Comparison of ENCODE assay signal across 2 cellular contexts in the genomic region with DNA sequence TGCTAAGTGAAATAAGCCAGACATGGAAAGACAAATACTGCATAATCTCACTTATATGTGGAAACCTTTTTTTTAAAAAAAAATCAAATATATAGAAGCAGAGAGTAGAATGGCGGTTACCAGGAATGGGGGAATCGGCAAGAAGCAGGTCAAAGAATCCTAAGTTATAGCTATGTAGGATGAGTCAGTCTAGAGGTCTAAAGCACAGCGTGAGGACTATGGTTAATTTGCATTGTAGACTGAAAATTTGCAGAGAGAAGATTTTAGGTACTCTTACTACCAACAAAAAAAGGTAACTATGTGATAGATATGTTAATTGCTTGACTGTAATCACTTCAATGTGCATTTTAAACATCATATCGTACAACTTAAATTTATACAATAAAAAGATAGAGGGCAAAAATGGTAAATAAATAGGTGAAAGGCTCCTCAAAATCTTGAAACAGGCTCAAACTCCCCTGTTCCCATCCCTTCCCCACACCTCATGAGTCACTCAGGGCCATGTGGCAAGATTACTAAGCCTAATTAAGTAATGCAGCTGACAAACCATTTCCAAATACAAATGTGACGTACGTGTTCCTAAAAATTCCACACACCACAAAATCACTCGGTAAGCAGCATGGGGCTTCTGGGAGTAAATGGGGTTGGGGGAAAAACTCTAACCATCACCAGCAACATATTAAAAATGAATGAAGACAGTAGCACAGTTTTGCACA.
TF ChIP-seq lines count a peak whose summit lies in the region.

No MANE protein-coding gene starts in this region.

TF ChIP-seq in IMR-90, 13 proteins besides CTCF, POLR2A, EP300 and RAD21:
- TF ChIP-seq CHD1 (IDR thresholded peaks at IDR 0.05; ENCODE audit: low read depth, low read length) (no peak), RFX5 (IDR thresholded peaks at IDR 0.05; ENCODE audit: low read depth, low read length) (no peak), MAFK (IDR thresholded peaks at IDR 0.05; ENCODE audit: low read depth, low read length) (peak; percentile 31; the same call in 1 of the 2 replicates), CEBPB (IDR thresholded peaks at IDR 0.05; ENCODE audit: low read depth, low read length) (peak; percentile 88), FOS (IDR thresholded peaks at IDR 0.05; ENCODE audit: low read depth, low read length) (peak; percentile 86), BHLHE40 (IDR thresholded peaks at IDR 0.05; ENCODE audit: low read depth, low read length) (peak; percentile 46), MXI1 (IDR thresholded peaks at IDR 0.05; ENCODE audit: borderline replicate concordance, low read depth, low read length) (0 out of 2 replicates have a peak, but pooled peaks have one; percentile 54)
- TF ChIP-seq, protein P1, sequence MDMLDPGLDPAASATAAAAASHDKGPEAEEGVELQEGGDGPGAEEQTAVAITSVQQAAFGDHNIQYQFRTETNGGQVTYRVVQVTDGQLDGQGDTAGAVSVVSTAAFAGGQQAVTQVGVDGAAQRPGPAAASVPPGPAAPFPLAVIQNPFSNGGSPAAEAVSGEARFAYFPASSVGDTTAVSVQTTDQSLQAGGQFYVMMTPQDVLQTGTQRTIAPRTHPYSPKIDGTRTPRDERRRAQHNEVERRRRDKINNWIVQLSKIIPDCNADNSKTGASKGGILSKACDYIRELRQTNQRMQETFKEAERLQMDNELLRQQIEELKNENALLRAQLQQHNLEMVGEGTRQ (IDR thresholded peaks at IDR 0.05; ENCODE audit: low read depth, low read length), result peak; percentile 77

TF ChIP-seq in K562, 482 proteins besides CTCF, POLR2A, EP300 and RAD21:
- peak; percentile 71 for TF ChIP-seq FOSL1 (tag; conservative IDR thresholded peaks at IDR 0.05)
- peak; percentile 51; the same call in 1 of the 2 replicates for TF ChIP-seq ATF3 (IDR thresholded peaks at IDR 0.05)
- TF ChIP-seq ATF3 (CRISPR knock-in tag; conservative IDR thresholded peaks at IDR 0.05), result no peak
- no peak for TF ChIP-seq MAZ (CRISPR knock-in tag; conservative IDR thresholded peaks at IDR 0.05 in 1 of 2, IDR thresholded peaks at IDR 0.05 in 1 of 2)
- TF ChIP-seq TFAP4 (CRISPR knock-in tag; IDR thresholded peaks at IDR 0.05; ENCODE audit: borderline replicate concordance), result no peak
- 0 out of 2 replicates have a peak, but pooled peaks have one; percentile 14 for TF ChIP-seq JUN (IDR thresholded peaks at IDR 0.05; ENCODE audit: borderline replicate concordance, low read depth, low read length)
- TF ChIP-seq JUN (CRISPR knock-in tag; IDR thresholded peaks at IDR 0.05; ENCODE audit: borderline replicate concordance), result no peak
- TF ChIP-seq SRSF9 (IDR thresholded peaks at IDR 0.05; ENCODE audit: borderline replicate concordance, low read depth, low read length), result no peak
